Comparison of ENCODE assay signal across 8 cellular contexts in the genomic region with DNA sequence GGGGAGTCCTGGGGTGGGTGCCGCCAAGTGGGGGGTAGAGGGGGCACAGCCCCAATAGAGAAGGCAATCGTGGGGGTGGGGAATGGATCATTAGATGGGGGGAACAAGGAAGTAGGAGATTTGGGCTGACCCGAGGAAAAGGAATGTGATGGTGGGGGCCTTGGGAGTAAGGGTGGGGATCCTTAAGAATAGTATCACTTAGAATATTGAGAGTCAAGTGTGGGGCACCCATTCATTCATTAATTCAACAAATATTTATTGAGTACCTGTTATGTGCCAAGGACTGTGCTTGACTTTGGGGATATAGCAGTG. TPM values are rescaled to one million over a fixed set of nuclear protein-coding genes. Genes with fewer than 3 reads are reported as not detected.
DNase-seq lines count a peak whose midpoint lies in the region; ATAC-seq and TF ChIP-seq lines count a peak whose summit lies in the region.

No MANE protein-coding gene starts in this region.

- H3K9me3 ChIP-seq in BE2C: no peaks in the 10 kb centered on the region
- no peaks in the 10 kb centered on the region for H3K9me3 ChIP-seq in Loucy (ENCODE audit: insufficient read depth, low read depth, low read length)

- no peaks in the 10 kb centered on the region for H3K27me3 Mint-ChIP-seq in nephron (ENCODE audit: low read depth)

- peak overlapping the region; percentile 96 for H3K4me3 ChIP-seq in BE2C (ENCODE audit: low read depth, low read length)
- peak overlapping the region; percentile 100 for H3K4me3 ChIP-seq in Loucy (ENCODE audit: low read length, poor library complexity, severe bottlenecking)
- H3K4me3 ChIP-seq in dorsolateral prefrontal cortex: peak overlapping the region; percentile 70 to 100 (median 96)

- H3K4me2 ChIP-seq in Loucy (ENCODE audit: low read depth, low read length, poor library complexity, severe bottlenecking): peak overlapping the region; percentile 98

- H3K36me3 ChIP-seq in BE2C (peaks cover 14% of the 10 kb centered on the region), Loucy (ENCODE audit: insufficient read depth, low read length) (peaks cover 2% of the 10 kb centered on the region; the same call in 1 of the 2 replicates)

- ATAC-seq in GM18907 (IDR thresholded peaks at IDR 0.05; ENCODE audit: unreplicated experiment): no peak
- no peak for ATAC-seq in HG03439 (IDR thresholded peaks at IDR 0.05; ENCODE audit: unreplicated experiment)

- TF ChIP-seq CTCF in BE2C (IDR thresholded peaks at IDR 0.05; ENCODE audit: low read depth, low read length) (no peak), Loucy (conservative IDR thresholded peaks at IDR 0.05; ENCODE audit: low read length) (no peak), dorsolateral prefrontal cortex (IDR thresholded peaks at IDR 0.05 in 54 of 56, conservative IDR thresholded peaks at IDR 0.05 in 2 of 56; ENCODE audit: low read depth in 1 of 56, partially characterized antibody in 56 of 56) (no peak), nephron (IDR thresholded peaks at IDR 0.05; ENCODE audit: unreplicated experiment in 3 of 3) (peak in 1 of 3 experiments; percentile 4)

- H3K27ac ChIP-seq in dorsolateral prefrontal cortex: peak overlapping the region in 10 of 59 donors; percentile 74 to 93 (median 90)

- peak overlapping the region; percentile 97 to 98 (median 98) for H3K4me3 Mint-ChIP-seq in nephron

- peaks cover 55% of the 10 kb centered on the region for H3K79me2 ChIP-seq in Loucy (ENCODE audit: insufficient read depth, low read length)

- H3K27me3 ChIP-seq in BE2C (no peaks in the 10 kb centered on the region), Loucy (ENCODE audit: insufficient read depth, low read length, poor library complexity, severe bottlenecking) (no peaks in the 10 kb centered on the region), dorsolateral prefrontal cortex (no peaks in the 10 kb centered on the region)

- peak overlapping the region; percentile 100 for H3K9ac ChIP-seq in Loucy (ENCODE audit: low read depth, low read length, poor library complexity, severe bottlenecking)

- no peaks in the 10 kb centered on the region for H3K9me2 ChIP-seq in Loucy (replicated peaks; ENCODE audit: low read depth, low read length)

- H2AFZ ChIP-seq in Loucy (ENCODE audit: low read length): no peak overlapping the region; the same call in 1 of the 2 replicates

- peaks cover 3% of the 10 kb centered on the region for H3K36me3 Mint-ChIP-seq in nephron (ENCODE audit: low read depth)

- H4K20me1 ChIP-seq in Loucy (ENCODE audit: insufficient read depth, low read length, poor library complexity, severe bottlenecking): peaks cover 39% of the 10 kb centered on the region

- H3K4me1 ChIP-seq in BE2C (peaks cover 3% of the 10 kb centered on the region; the same call in 1 of the 2 replicates), Loucy (ENCODE audit: insufficient read depth, low read length, poor library complexity, severe bottlenecking) (peaks cover 51% of the 10 kb centered on the region)

- H3K27ac Mint-ChIP-seq in nephron: peak overlapping the region; percentile 84 to 96 (median 90)

- DNase-seq in BE2C (no peak), dorsolateral prefrontal cortex (no peak), DMS 273 treated with DMSO at 0.1 percent for 48 hours (lab: John Stamatoyannopoulos, UW) (no peak)
- DNase-seq in stimulated activated CD4-positive, alpha-beta T cell treated with anti-CD3 and anti-CD28 coated beads, Interleukin-2, amount 100 ng/mL, for 24 hours: no peak

- H3K9me3 Mint-ChIP-seq in nephron: no peaks in the 10 kb centered on the region

- no peaks in the 10 kb centered on the region for H3F3A ChIP-seq in Loucy (ENCODE audit: low read depth)

- intact Hi-C loops in dorsolateral prefrontal cortex (cut with DNase I): loop anchor here (2.0 to 10.0 kb wide), 3 partner anchors 50 to 67 kb away; partner anchors contain the start of gene HIF3A (in 1 of the 2)

- H3K4me1 Mint-ChIP-seq in nephron: peaks cover 40% of the 10 kb centered on the region

RNA-seq across cellular contexts. Expression of gene PPP5C, which starts 0.6 kb away (rescaled TPM):
- polyA plus RNA-seq in BE2C (2012; ENCODE audit: insufficient read depth, insufficient read length, low read depth): 119 TPM
- 100 to 1,000 TPM in 53 of 120 experiments, 10 to 100 TPM in 67; 63.9 to 137 (median 98.8) TPM for total RNA-seq in dorsolateral prefrontal cortex

RNA-seq across cellular contexts. Expression of gene HIF3A, which starts 50.7 kb away (rescaled TPM):
- 0.83 TPM for polyA plus RNA-seq in BE2C (2012; ENCODE audit: insufficient read depth, insufficient read length, low read depth)
- 100 to 1,000 TPM in 27 of 120 experiments, 10 to 100 TPM in 92, 1 to 10 TPM in 1; 3.6 to 329 (median 74.3) TPM for total RNA-seq in dorsolateral prefrontal cortex
